In genomic region chr11:2678396-2678795, GRCh38 we compare ENCODE assay signal across 18 cellular contexts. TPM values are rescaled to one million over a fixed set of nuclear protein-coding genes. Genes with fewer than 3 reads are reported as not detected.
A peak's percentile ranks its signal among the peaks of the same experiment; 100 is the strongest.
DNase-seq lines count a peak whose midpoint lies in the region; ATAC-seq, FAIRE-seq and TF ChIP-seq lines count a peak whose summit lies in the region.
"Had no signal": no experiment of that assay in that cellular context is flagged by ENCODE, and none has a peak within 500 bp of the region (broad histone marks: within the 10 kb centered on the region; RNA-seq: fewer than 3 reads in every experiment).

No MANE protein-coding gene starts in this region.

- no peak overlapping the region for H3K4me2 ChIP-seq in HepG2 (ENCODE audit: low read depth, low read length)

- FAIRE-seq in HepG2 (lab: Jason Lieb, UNC) = no peak
- FAIRE-seq: A204.1, D721Med had no signal

- H3K27me3 ChIP-seq in HepG2 (ENCODE audit: control insufficient read depth in 1 of 2, insufficient read depth in 2 of 2, low read length in 2 of 2) (no peaks in the 10 kb centered on the region), right lobe of liver (no peaks in the 10 kb centered on the region)

- POLR2A ChIA-PET in HepG2 (lab: Yijun Ruan, JAX) = no interaction called here

- peaks cover 27 to 78% of the 10 kb centered on the region in 2 experiments for H3K36me3 ChIP-seq in HepG2 (replicated peaks in 1 of 2; ENCODE audit: control insufficient read depth in 1 of 2, insufficient read depth in 2 of 2, low read length in 2 of 2)
- H3K36me3 ChIP-seq in right lobe of liver = peaks cover 0 to 1% (median 0%) of the 10 kb centered on the region in 4 donors

- H3K27ac ChIP-seq in HepG2 (ENCODE audit: extremely low read length, insufficient read depth, low read length) (no peak overlapping the region), right lobe of liver (no peak overlapping the region)
- H3K27ac ChIP-seq: C4-2B, HL-60 had no signal

- ATAC-seq in HepG2 = no peak
- ATAC-seq in right lobe of liver = no peak
- no peak for ATAC-seq in central memory CD8-positive, alpha-beta T cell (replicated peaks; ENCODE audit: extremely low read depth, poor library complexity, severe bottlenecking)
- ATAC-seq in natural killer cell treated with Interleukin-12 subunit alpha and Interleukin-12 subunit beta and Interleukin-15 and Interleukin-18, amount 100 ng/mL, for 72 hours = no peak

- CTCF ChIA-PET in HepG2 (lab: Yijun Ruan, JAX; ENCODE audit: low intra/inter-chr PET ratio, low total read pairs) = no interaction called here

- no TSS peak for BruUV-seq in HepG2 (replicated peaks; lab: Mats Ljungman, UMichigan)

- TF ChIP-seq CTCF in HepG2 (CRISPR knock-in tag; IDR thresholded peaks at IDR 0.05) (no peak), right lobe of liver (IDR thresholded peaks at IDR 0.05) (no peak), mesothelial cell of epicardium (IDR thresholded peaks at IDR 0.05; ENCODE audit: unreplicated experiment) (no peak), GM13976 (IDR thresholded peaks at IDR 0.05; ENCODE audit: borderline replicate concordance, control extremely low read depth, extremely low read depth, insufficient read depth, missing control alignments) (no peak)

- no peaks in the 10 kb centered on the region for H3K27me3 Mint-ChIP-seq in central memory CD8-positive, alpha-beta T cell
- no peaks in the 10 kb centered on the region for H3K27me3 Mint-ChIP-seq in mesothelial cell of epicardium (ENCODE audit: low read depth)
- no peaks in the 10 kb centered on the region for H3K27me3 Mint-ChIP-seq in natural killer cell treated with Interleukin-12 subunit alpha and Interleukin-12 subunit beta and Interleukin-15 and Interleukin-18, amount 100 ng/mL, for 72 hours
- H3K27me3 Mint-ChIP-seq: B cell; CD4-positive, alpha-beta memory T cell had no signal

- H3K9ac ChIP-seq in HepG2 (ENCODE audit: insufficient read depth, low read depth, low read length) = no peak overlapping the region

- TF ChIP-seq EP300 in HepG2 (IDR thresholded peaks at IDR 0.05; ENCODE audit: low read depth in 2 of 2, low read length in 2 of 2) (no peak), HepG2 (CRISPR knock-in tag; IDR thresholded peaks at IDR 0.05; ENCODE audit: borderline replicate concordance) (no peak)

- peak overlapping the region; percentile 17 for H3K27ac Mint-ChIP-seq in central memory CD8-positive, alpha-beta T cell (ENCODE audit: low read depth)
- H3K27ac Mint-ChIP-seq in mesothelial cell of epicardium = peak overlapping the region; percentile 4
- no peak overlapping the region for H3K27ac Mint-ChIP-seq in natural killer cell treated with Interleukin-12 subunit alpha and Interleukin-12 subunit beta and Interleukin-15 and Interleukin-18, amount 100 ng/mL, for 72 hours
- H3K27ac Mint-ChIP-seq: B cell; CD4-positive, alpha-beta memory T cell; HFFc6 had no signal

- peaks cover 100% of the 10 kb centered on the region for H3K79me2 ChIP-seq in HepG2 (ENCODE audit: insufficient read depth, low read length)

- WGBS in HepG2 (ENCODE audit: low lambda C conversion rate) = 63% methylated on average over 1 of the region's 1 CpG
- 67% methylated on average over 1 of the region's 1 CpG for WGBS in right lobe of liver (ENCODE audit: insufficient coverage, low coverage, low lambda C conversion rate, missing lambda C conversion rate)

- H3K4me3 ChIP-seq in HepG2 (replicated peaks in 1 of 3; ENCODE audit: insufficient read depth in 1 of 3, low read depth in 2 of 3, low read length in 3 of 3) (no peak overlapping the region), right lobe of liver (no peak overlapping the region)

- no peak overlapping the region for H3K4me3 Mint-ChIP-seq in central memory CD8-positive, alpha-beta T cell
- no peak overlapping the region for H3K4me3 Mint-ChIP-seq in mesothelial cell of epicardium
- H3K4me3 Mint-ChIP-seq in natural killer cell treated with Interleukin-12 subunit alpha and Interleukin-12 subunit beta and Interleukin-15 and Interleukin-18, amount 100 ng/mL, for 72 hours = no peak overlapping the region
- H3K4me3 Mint-ChIP-seq: B cell; CD4-positive, alpha-beta memory T cell; HFFc6 had no signal

- TF ChIP-seq RAD21 in HepG2 (CRISPR knock-in tag; IDR thresholded peaks at IDR 0.05) = no peak

- no peaks in the 10 kb centered on the region for H3K36me3 Mint-ChIP-seq in central memory CD8-positive, alpha-beta T cell (ENCODE audit: insufficient read depth)
- no peaks in the 10 kb centered on the region for H3K36me3 Mint-ChIP-seq in mesothelial cell of epicardium
- H3K36me3 Mint-ChIP-seq in natural killer cell treated with Interleukin-12 subunit alpha and Interleukin-12 subunit beta and Interleukin-15 and Interleukin-18, amount 100 ng/mL, for 72 hours = no peaks in the 10 kb centered on the region

- no peaks in the 10 kb centered on the region for H3K9me3 Mint-ChIP-seq in central memory CD8-positive, alpha-beta T cell
- no peaks in the 10 kb centered on the region for H3K9me3 Mint-ChIP-seq in mesothelial cell of epicardium
- H3K9me3 Mint-ChIP-seq in natural killer cell treated with Interleukin-12 subunit alpha and Interleukin-12 subunit beta and Interleukin-15 and Interleukin-18, amount 100 ng/mL, for 72 hours = no peaks in the 10 kb centered on the region
- H3K9me3 Mint-ChIP-seq: CD4-positive, alpha-beta memory T cell; HFFc6 had no signal

- in situ Hi-C loops in HepG2 (cut with HindIII; ENCODE audit: extremely low pct_ligation_motif_present, low pct_unique_long_range_greater_than_20kb) = no loop called here
- in situ Hi-C loops in GM13976 (cut with MboI; ENCODE audit: low sequenced_read_pairs, unreplicated experiment) = no loop called here

- TF ChIP-seq POLR2A in HepG2 (IDR thresholded peaks at IDR 0.05; ENCODE audit: insufficient read depth in 1 of 2, low read depth in 2 of 2, low read length in 2 of 2) (no peak), right lobe of liver (IDR thresholded peaks at IDR 0.05) (no peak)

- DNase-seq in HepG2 (ENCODE audit: low spot score) (no peak), right lobe of liver (no peak), mesothelial cell of epicardium (ENCODE audit: low spot score in 2 of 2, unreplicated experiment in 2 of 2) (no peak), GM13976 (ENCODE audit: low spot score) (no peak)
- no peak for DNase-seq in central memory CD8-positive, alpha-beta T cell (ENCODE audit: low spot score in 2 of 2)
- no peak for DNase-seq in stimulated activated CD4-positive, alpha-beta T cell treated with anti-CD3 and anti-CD28 coated beads, Interleukin-4, amount 100 ng/mL, for 24 hours
- DNase-seq in natural killer cell treated with Interleukin-12 subunit alpha and Interleukin-12 subunit beta and Interleukin-15 and Interleukin-18, amount 100 ng/mL, for 72 hours (ENCODE audit: low spot score) = no peak
- DNase-seq: CD4-positive, alpha-beta memory T cell; DMS153; GF-D8; HCEC 1CT; HFFc6; IMR-90 had no signal

- intact Hi-C loops in HepG2 (cut with micrococcal nuclease; ENCODE audit: unreplicated experiment) (no loop called here), right lobe of liver (cut with DNase I) (no loop called here)

- peaks cover 94% of the 10 kb centered on the region for H3K4me1 ChIP-seq in HepG2 (ENCODE audit: insufficient read depth, low read length)
- no peaks in the 10 kb centered on the region for H3K4me1 ChIP-seq in right lobe of liver

- no peaks in the 10 kb centered on the region for H3K9me3 ChIP-seq in HepG2 (ENCODE audit: low read length)
- no peaks in the 10 kb centered on the region for H3K9me3 ChIP-seq in right lobe of liver

- H3K4me1 Mint-ChIP-seq in central memory CD8-positive, alpha-beta T cell = no peaks in the 10 kb centered on the region
- peaks cover 55% of the 10 kb centered on the region for H3K4me1 Mint-ChIP-seq in mesothelial cell of epicardium
- H3K4me1 Mint-ChIP-seq in natural killer cell treated with Interleukin-12 subunit alpha and Interleukin-12 subunit beta and Interleukin-15 and Interleukin-18, amount 100 ng/mL, for 72 hours (ENCODE audit: low read depth in 2 of 2) = no peaks in the 10 kb centered on the region

- peaks cover 99% of the 10 kb centered on the region for H4K20me1 ChIP-seq in HepG2 (ENCODE audit: insufficient read depth, low read length)

- no peak overlapping the region for H2AFZ ChIP-seq in HepG2 (ENCODE audit: low read length)

TF ChIP-seq in HepG2, 621 proteins besides CTCF, POLR2A, EP300 and RAD21 (continues in another document):
- peak; percentile 19; the same call in 1 of the 2 replicates for TF ChIP-seq POLR2G (IDR thresholded peaks at IDR 0.05; ENCODE audit: low read depth, low read length)
- no peak for TF ChIP-seq ZSCAN30 (CRISPR knock-in tag; IDR thresholded peaks at IDR 0.05)

RNA-seq across cellular contexts. Expression of gene KCNQ1OT1, which starts 21.4 kb away (rescaled TPM):
- total RNA-seq in HepG2 (2016; rRNA removed; fragmentation: Illumina TruSeq; extraction: Trizol) (2.5 and 18.9 TPM in 2 replicates), right lobe of liver (1 to 10 TPM in 2 of 6 experiments, under 1 TPM in 4; 0.37 to 1.7 (median 0.60) TPM), mesothelial cell of epicardium (30.5 to 35.1 TPM (median 31.9 TPM) in 3 replicates)
- total RNA-seq in HepG2 (2016; cell fraction: cytosol; rRNA removed; fragmentation: Illumina TruSeq; extraction: Trizol; ENCODE audit: low read depth) = 0.30 and 0.35 TPM in 2 replicates
- total RNA-seq in HepG2 (2016; cell fraction: insoluble cytoplasmic fraction; rRNA removed; fragmentation: Illumina TruSeq; extraction: Trizol) = 2.0 and 16.5 TPM in 2 replicates
- total RNA-seq in HepG2 (2016; cell fraction: membrane; rRNA removed; fragmentation: Illumina TruSeq; extraction: Trizol) = 0.90 and 1.1 TPM in 2 replicates
- 66.8 and 83.4 TPM in 2 replicates for total RNA-seq in HepG2 (2016; cell fraction: nucleus; rRNA removed; fragmentation: Illumina TruSeq; extraction: Trizol)
- 1.3 TPM in 2 replicates for polyA plus RNA-seq in HepG2 (2011; rRNA removed)
- polyA plus RNA-seq in HepG2 (2011; cell fraction: cytosol; rRNA removed) = 0.05 TPM in 2 replicates
- polyA plus RNA-seq in HepG2 (2011; cell fraction: nucleus; rRNA removed) = 11.8 and 14.7 TPM in 2 replicates
- polyA plus RNA-seq in HepG2 (2012) = 1.9 and 2.0 TPM in 2 replicates
- 0.01 and 0.02 TPM in 2 replicates for polyA plus RNA-seq in HepG2 (2016; cell fraction: cytosol; fragmentation: Illumina TruSeq; extraction: Trizol; ENCODE audit: low read depth)
- 0.15 and 0.17 TPM in 2 replicates for polyA plus RNA-seq in HepG2 (2016; cell fraction: insoluble cytoplasmic fraction; fragmentation: Illumina TruSeq; extraction: Trizol; ENCODE audit: low read depth)
- polyA plus RNA-seq in HepG2 (2016; cell fraction: membrane; fragmentation: Illumina TruSeq; extraction: Trizol; ENCODE audit: low read depth) = 0.03 and 0.06 TPM in 2 replicates
- 8.4 and 10.5 TPM in 2 replicates for polyA plus RNA-seq in HepG2 (2016; cell fraction: nucleus; fragmentation: Illumina TruSeq; extraction: Trizol; ENCODE audit: insufficient read depth, low read depth)
- 0.05 and 36.1 TPM in 2 replicates for polyA minus RNA-seq in HepG2 (2011; rRNA and poly(A)+ RNA removed; ENCODE audit: low replicate concordance)
- 0.79 and 0.97 TPM in 2 replicates for polyA minus RNA-seq in HepG2 (2011; cell fraction: cytosol; rRNA and poly(A)+ RNA removed)
- polyA minus RNA-seq in HepG2 (2011; cell fraction: nucleus; rRNA and poly(A)+ RNA removed) = 112 and 125 TPM in 2 replicates
- total RNA-seq in natural killer cell treated with Interleukin-12 subunit alpha and Interleukin-12 subunit beta and Interleukin-15 and Interleukin-18, amount 100 ng/mL, for 72 hours = 1 to 10 TPM in 1 of 2 donors, under 1 TPM in 1; 0.52 to 1.1 TPM

Comparison
In these comparisons a context has a peak if more than half of its experiments do, and no peak if none do; other contexts are left out.
1. H3K27ac Mint-ChIP-seq: peak in central memory CD8-positive, alpha-beta T cell (single experiment) and mesothelial cell of epicardium (single experiment); none in natural killer cell treated with Interleukin-12 subunit alpha and Interleukin-12 subunit beta and Interleukin-15 and Interleukin-18, amount 100 ng/mL, for 72 hours (0 of 2).